8 cellular contexts compared by ENCODE assay signal in the genomic region with DNA sequence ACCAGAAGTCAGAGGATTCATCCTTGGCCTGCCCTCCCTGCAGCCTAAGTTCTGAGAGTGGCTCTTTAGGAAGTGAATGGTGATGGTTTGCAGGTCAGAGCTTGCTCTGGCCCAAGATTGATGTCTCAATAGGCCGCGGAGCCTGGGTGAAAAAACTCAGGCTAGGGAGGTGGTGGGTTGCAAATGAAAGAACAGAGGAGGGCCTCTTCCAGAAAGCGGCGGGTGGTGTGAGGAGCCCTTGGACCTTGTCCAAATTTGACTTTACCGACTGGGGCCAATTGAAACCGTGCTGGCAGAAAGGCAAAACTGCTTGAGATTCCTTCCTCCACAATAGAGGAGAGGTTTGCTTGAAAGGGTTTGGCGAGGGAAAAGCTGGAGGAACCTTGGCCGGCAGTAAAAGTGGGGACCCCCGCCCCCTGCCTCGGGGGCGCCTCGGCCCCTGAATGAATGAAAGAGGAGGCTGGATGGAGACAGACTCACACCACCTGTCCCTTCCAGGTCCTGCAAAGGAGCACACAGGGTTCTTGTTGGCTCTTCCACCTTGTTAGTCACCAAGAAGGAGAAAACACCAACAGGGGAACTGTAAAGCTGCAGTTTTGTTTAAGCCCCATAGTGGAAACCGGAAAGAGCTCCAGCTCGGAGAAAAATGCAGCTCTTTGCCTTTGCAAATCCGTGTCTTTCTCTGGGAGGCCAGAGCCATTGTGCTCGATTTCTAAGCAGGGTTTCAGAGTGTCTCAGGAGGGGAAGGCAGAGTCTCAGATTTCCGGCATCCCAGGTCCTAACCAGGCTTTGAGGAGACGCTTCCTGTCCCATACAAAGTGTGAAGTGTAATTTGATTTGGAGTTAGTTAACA.
A peak's percentile ranks its signal among the peaks of the same experiment; 100 is the strongest.
DNase-seq lines count a peak whose midpoint lies in the region; ATAC-seq and TF ChIP-seq lines count a peak whose summit lies in the region.

No MANE protein-coding gene starts in this region.

- ATAC-seq in Right ventricle myocardium superior (ENCODE audit: poor library complexity) (peak; percentile 72), GM18867 (IDR thresholded peaks at IDR 0.05; ENCODE audit: unreplicated experiment) (no peak), HG03442 (IDR thresholded peaks at IDR 0.05; ENCODE audit: unreplicated experiment) (no peak)

- in situ Hi-C loops in GM13976 (cut with MboI; ENCODE audit: low sequenced_read_pairs, unreplicated experiment), result no loop called here

- peak overlapping the region; percentile 92 for H3K27ac Mint-ChIP-seq in activated naive CD8-positive, alpha-beta T cell

- TF ChIP-seq CTCF in GM13976 (IDR thresholded peaks at IDR 0.05; ENCODE audit: borderline replicate concordance, control extremely low read depth, extremely low read depth, insufficient read depth, missing control alignments), result no peak

- H3K4me3 ChIP-seq in GM08714 (ENCODE audit: low read length), result peak overlapping the region; percentile 17; the same call in 1 of the 2 replicates

- no peaks in the 10 kb centered on the region for H3K9me3 Mint-ChIP-seq in activated naive CD8-positive, alpha-beta T cell (ENCODE audit: low read depth)

- DNase-seq in NCI-H1694 treated with DMSO at 0.1 percent for 48 hours (lab: John Stamatoyannopoulos, UW), result peak; percentile 30
- DNase-seq in Right ventricle myocardium superior, result peak; percentile 64
- DNase-seq in renal cortical epithelial cell (ENCODE audit: low read depth), result peak; percentile 30
- no peak for DNase-seq in GM13976 (ENCODE audit: low spot score)

- H3K4me3 Mint-ChIP-seq in activated naive CD8-positive, alpha-beta T cell, result peak overlapping the region; percentile 78

- H3K36me3 Mint-ChIP-seq in activated naive CD8-positive, alpha-beta T cell, result peaks cover 23% of the 10 kb centered on the region

- no peaks in the 10 kb centered on the region for H3K27me3 Mint-ChIP-seq in activated naive CD8-positive, alpha-beta T cell

- intact Hi-C loops in Right ventricle myocardium superior (cut with DNase I), result no loop called here

- H3K4me1 Mint-ChIP-seq in activated naive CD8-positive, alpha-beta T cell (ENCODE audit: low read depth), result peaks cover 95% of the 10 kb centered on the region
